ENCODE assay signal across 16 cellular contexts in the genomic region with DNA sequence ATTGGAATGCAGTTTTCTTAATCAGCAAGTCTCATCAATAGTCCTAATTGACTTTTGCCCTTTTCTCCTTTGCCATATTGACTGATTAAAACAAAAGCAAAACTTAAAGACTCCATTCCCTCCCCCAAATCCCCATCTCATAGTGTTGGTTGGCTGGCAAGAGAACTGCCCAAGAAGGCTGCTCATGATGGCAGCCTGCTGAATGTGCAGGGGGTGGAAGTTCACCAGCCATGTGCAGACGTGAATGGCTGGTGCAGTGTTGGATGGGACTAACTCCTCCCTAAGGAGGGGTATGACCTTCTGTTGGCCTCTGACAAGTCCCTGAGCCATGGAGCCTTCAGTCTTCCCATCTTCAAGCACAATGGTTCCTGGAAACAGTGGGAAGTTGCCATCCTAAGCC. TPM values are rescaled to one million over a fixed set of nuclear protein-coding genes. Genes with fewer than 3 reads are reported as not detected.
A peak's percentile ranks its signal among the peaks of the same experiment; 100 is the strongest.
DNase-seq lines count a peak whose midpoint lies in the region; ATAC-seq and TF ChIP-seq lines count a peak whose summit lies in the region.
"Had no signal": no experiment of that assay in that cellular context is flagged by ENCODE, and none has a peak within 500 bp of the region (broad histone marks: within the 10 kb centered on the region; RNA-seq: fewer than 3 reads in every experiment).

No MANE protein-coding gene starts in this region.

- H3K27me3 Mint-ChIP-seq in CD4-positive, alpha-beta T cell, result no peaks in the 10 kb centered on the region
- H3K27me3 Mint-ChIP-seq in activated CD8-positive, alpha-beta T cell treated with anti-CD3 and anti-CD28 coated beads, Interleukin-2, amount 10 ng/mL, durations not matched to agents 7 days and 5 days (ENCODE audit: low read depth), result no peaks in the 10 kb centered on the region
- no peaks in the 10 kb centered on the region for H3K27me3 Mint-ChIP-seq in naive thymus-derived CD4-positive, alpha-beta T cell

- H3K27me3 ChIP-seq in CD4-positive, alpha-beta T cell (ENCODE audit: control insufficient read depth, insufficient read depth, low read length), result no peaks in the 10 kb centered on the region
- H3K27me3 ChIP-seq in naive thymus-derived CD4-positive, alpha-beta T cell (ENCODE audit: control insufficient read depth in 2 of 2, insufficient read depth in 2 of 2, low read length in 2 of 2), result no peaks in the 10 kb centered on the region
- H3K27me3 ChIP-seq: adrenal gland, MG63 had no signal

- no peak overlapping the region for H3K4me3 Mint-ChIP-seq in CD4-positive, alpha-beta T cell
- H3K4me3 Mint-ChIP-seq in activated CD8-positive, alpha-beta T cell treated with anti-CD3 and anti-CD28 coated beads, Interleukin-2, amount 10 ng/mL, durations not matched to agents 7 days and 5 days, result no peak overlapping the region
- peak overlapping the region in 2 of 10 donors; percentile 31 to 89 for H3K4me3 Mint-ChIP-seq in naive thymus-derived CD4-positive, alpha-beta T cell

- ATAC-seq in CD4-positive, alpha-beta T cell (ENCODE audit: poor library complexity), result no peak
- ATAC-seq in activated CD8-positive, alpha-beta T cell treated with anti-CD3 and anti-CD28 coated beads, Interleukin-2, amount 10 ng/mL, durations not matched to agents 7 days and 5 days, result no peak
- no peak for ATAC-seq in naive thymus-derived CD4-positive, alpha-beta T cell
- no peak for ATAC-seq in GM21723 (IDR thresholded peaks at IDR 0.05; ENCODE audit: unreplicated experiment)

- CTCF ChIA-PET in CD4-positive, alpha-beta T cell (lab: Charles Lee), result interaction anchor here (1.0 kb wide), 1 partner anchor 126 kb away, joined by 3 read pairs; no protein-coding TSS in a partner anchor
- CTCF ChIA-PET in HEK293 (lab: Yijun Ruan, JAX), result interaction anchor here (4.0 kb wide), 1 partner anchor 9 kb away, joined by 24 read pairs; no protein-coding TSS in a partner anchor
- CTCF ChIA-PET in activated CD8-positive, alpha-beta T cell treated with anti-CD3 and anti-CD28 coated beads, Interleukin-2, amount 10 ng/mL, durations not matched to agents 7 days and 5 days (lab: Charles Lee), result interaction anchor here (0.7 to 3.6 kb wide), 6 partner anchors 9 to 126 kb away, joined by 3 to 22 read pairs (median 4); no protein-coding TSS in a partner anchor
- CTCF ChIA-PET in naive thymus-derived CD4-positive, alpha-beta T cell (lab: Charles Lee), result interaction anchor here (0.5 to 0.6 kb wide), 2 partner anchors 24 to 169 kb away, joined by 3 read pairs; no protein-coding TSS in a partner anchor

- intact Hi-C loops in CD4-positive, alpha-beta T cell (cut with DNase I, micrococcal nuclease), result no loop called here
- intact Hi-C loops in naive thymus-derived CD4-positive, alpha-beta T cell (cut with micrococcal nuclease), result loop anchor here in 1 of 2 donors (2.0 kb wide), 1 partner anchor 28 kb away; no protein-coding TSS in a partner anchor

- H3K36me3 ChIP-seq in HEK293 (ENCODE audit: control insufficient read depth in 2 of 2, insufficient read depth in 1 of 2, low read length in 2 of 2), result peaks cover 0 to 12% of the 10 kb centered on the region in 2 experiments; a peak in 1 of 3 replicates
- no peaks in the 10 kb centered on the region for H3K36me3 ChIP-seq in naive thymus-derived CD4-positive, alpha-beta T cell (ENCODE audit: control insufficient read depth in 2 of 3, insufficient read depth in 3 of 3, low read length in 3 of 3)
- H3K36me3 ChIP-seq: adrenal gland had no signal

- H3K4me1 Mint-ChIP-seq in CD4-positive, alpha-beta T cell (ENCODE audit: low read depth), result peaks cover 92% of the 10 kb centered on the region
- H3K4me1 Mint-ChIP-seq in activated CD8-positive, alpha-beta T cell treated with anti-CD3 and anti-CD28 coated beads, Interleukin-2, amount 10 ng/mL, durations not matched to agents 7 days and 5 days (ENCODE audit: low read depth), result peaks cover 95% of the 10 kb centered on the region
- H3K4me1 Mint-ChIP-seq in naive thymus-derived CD4-positive, alpha-beta T cell, result peaks cover 51 to 89% (median 85%) of the 10 kb centered on the region in 7 donors

- DNase-seq in CD4-positive, alpha-beta T cell, result no peak
- DNase-seq in activated CD8-positive, alpha-beta T cell treated with anti-CD3 and anti-CD28 coated beads, Interleukin-2, amount 10 ng/mL, durations not matched to agents 7 days and 5 days, result no peak
- DNase-seq in naive thymus-derived CD4-positive, alpha-beta T cell, result no peak
- no peak for DNase-seq in ureter (ENCODE audit: low spot score)
- no peak for DNase-seq in DMS114 treated with DMSO at 0.1 percent for 48 hours (lab: John Stamatoyannopoulos, UW; ENCODE audit: unreplicated experiment)
- DNase-seq: activated CD8-positive, alpha-beta memory T cell treated with anti-CD3 and anti-CD28 coated beads, Interleukin-2, amount 50 U/mL, for 48 hours; adrenal gland; MG63; NCI-H2029; NCI-H526 treated with DMSO at 0.1 percent for 48 hours; Right ventricle myocardium superior; stimulated activated CD4-positive, alpha-beta T cell treated with anti-CD3 and anti-CD28 coated beads, Interleukin-4, amount 100 ng/mL, for 1 hour had no signal

- H3K9me3 Mint-ChIP-seq in CD4-positive, alpha-beta T cell, result no peaks in the 10 kb centered on the region
- H3K9me3 Mint-ChIP-seq in activated CD8-positive, alpha-beta T cell treated with anti-CD3 and anti-CD28 coated beads, Interleukin-2, amount 10 ng/mL, durations not matched to agents 7 days and 5 days (ENCODE audit: insufficient read depth), result no peaks in the 10 kb centered on the region
- no peaks in the 10 kb centered on the region for H3K9me3 Mint-ChIP-seq in naive thymus-derived CD4-positive, alpha-beta T cell

- peaks cover 34% of the 10 kb centered on the region for H3K36me3 Mint-ChIP-seq in CD4-positive, alpha-beta T cell (ENCODE audit: low read depth)
- peaks cover 55% of the 10 kb centered on the region for H3K36me3 Mint-ChIP-seq in activated CD8-positive, alpha-beta T cell treated with anti-CD3 and anti-CD28 coated beads, Interleukin-2, amount 10 ng/mL, durations not matched to agents 7 days and 5 days (ENCODE audit: low read depth)
- H3K36me3 Mint-ChIP-seq in naive thymus-derived CD4-positive, alpha-beta T cell, result peaks cover 3 to 66% (median 14%) of the 10 kb centered on the region in 5 donors

- H3K4me3 ChIP-seq in HEK293 (ENCODE audit: low read depth, low read length), result no peak overlapping the region
- H3K4me3 ChIP-seq in naive thymus-derived CD4-positive, alpha-beta T cell (ENCODE audit: low read length), result no peak overlapping the region
- H3K4me3 ChIP-seq: adrenal gland, MG63 had no signal

- POLR2A ChIA-PET in CD4-positive, alpha-beta T cell (lab: Charles Lee), result interaction anchor here (0.6 to 8.4 kb wide), 7 partner anchors 9 to 1766 kb away, joined by 3 to 119 read pairs (median 4); no protein-coding TSS in a partner anchor
- POLR2A ChIA-PET in HEK293 (lab: Yijun Ruan, JAX), result no interaction called here
- POLR2A ChIA-PET in activated CD8-positive, alpha-beta T cell treated with anti-CD3 and anti-CD28 coated beads, Interleukin-2, amount 10 ng/mL, durations not matched to agents 7 days and 5 days (lab: Charles Lee), result interaction anchor here (1.0 to 9.8 kb wide), 3 partner anchors 11 to 62 kb away, joined by 3 to 124 read pairs (median 11); no protein-coding TSS in a partner anchor
- POLR2A ChIA-PET in naive thymus-derived CD4-positive, alpha-beta T cell (lab: Charles Lee), result interaction anchor here (1.0 to 8.7 kb wide), 5 partner anchors 8 to 48 kb away, joined by 3 to 104 read pairs (median 5); no protein-coding TSS in a partner anchor

- peak overlapping the region; percentile 30 for H3K27ac Mint-ChIP-seq in CD4-positive, alpha-beta T cell
- peak overlapping the region; percentile 55 for H3K27ac Mint-ChIP-seq in activated CD8-positive, alpha-beta T cell treated with anti-CD3 and anti-CD28 coated beads, Interleukin-2, amount 10 ng/mL, durations not matched to agents 7 days and 5 days
- peak overlapping the region in 8 of 9 donors; percentile 4 to 93 (median 46) for H3K27ac Mint-ChIP-seq in naive thymus-derived CD4-positive, alpha-beta T cell

- peaks cover 21% of the 10 kb centered on the region for H3K4me1 ChIP-seq in HEK293 (ENCODE audit: control insufficient read depth, insufficient read depth, low read length)
- H3K4me1 ChIP-seq in naive thymus-derived CD4-positive, alpha-beta T cell (ENCODE audit: control insufficient read depth in 2 of 2, insufficient read depth in 2 of 2, low read length in 2 of 2), result peaks cover 68 to 76% of the 10 kb centered on the region in 2 donors

- no peak overlapping the region for H3K27ac ChIP-seq in CD4-positive, alpha-beta T cell (ENCODE audit: low read depth, low read length)
- H3K27ac ChIP-seq in HEK293 (ENCODE audit: extremely low read depth, low read depth, low read length), result no peak overlapping the region
- no peak overlapping the region for H3K27ac ChIP-seq in naive thymus-derived CD4-positive, alpha-beta T cell (ENCODE audit: low read depth, low read length)
- H3K27ac ChIP-seq: adrenal gland, epithelial cell of prostate, HL-60 had no signal

- no peak for TF ChIP-seq CTCF in CD4-positive, alpha-beta T cell (IDR thresholded peaks at IDR 0.05)
- TF ChIP-seq CTCF in HEK293 (tag by site-specific recombination; IDR thresholded peaks at IDR 0.05), result no peak

- no peaks in the 10 kb centered on the region for H3K9me3 ChIP-seq in CD4-positive, alpha-beta T cell (ENCODE audit: control insufficient read depth, low read length)
- no peaks in the 10 kb centered on the region for H3K9me3 ChIP-seq in HEK293 (ENCODE audit: control insufficient read depth, insufficient read depth, low read depth, low read length)
- no peaks in the 10 kb centered on the region for H3K9me3 ChIP-seq in naive thymus-derived CD4-positive, alpha-beta T cell (ENCODE audit: control insufficient read depth in 2 of 3, low read length in 3 of 3)
- H3K9me3 ChIP-seq: adrenal gland, MG63 had no signal

RNA-seq across cellular contexts. Expression of gene SMAD3, which starts 7.0 kb away (rescaled TPM):
- total RNA-seq in CD4-positive, alpha-beta T cell, result 10 to 100 TPM; 30.0 to 31.0 TPM
- 10 to 100 TPM; 26.8 to 27.1 TPM for total RNA-seq in activated CD8-positive, alpha-beta T cell treated with anti-CD3 and anti-CD28 coated beads, Interleukin-2, amount 10 ng/mL, durations not matched to agents 7 days and 5 days
- 100 to 1,000 TPM in 3 of 5 experiments, 10 to 100 TPM in 2; 27.4 to 142 (median 113) TPM for total RNA-seq in naive thymus-derived CD4-positive, alpha-beta T cell
- 10 to 100 TPM in 1 of 2 donors, 1 to 10 TPM in 1; 4.0 to 11.5 TPM for polyA plus RNA-seq in naive thymus-derived CD4-positive, alpha-beta T cell
- total RNA-seq in ureter, result 124 TPM
